In genomic region chr12:121578230-121579189, GRCh38 we compare ENCODE assay signal across 8 cellular contexts. TPM values are rescaled to one million over a fixed set of nuclear protein-coding genes. Genes with fewer than 3 reads are reported as not detected.
DNase-seq lines count a peak whose midpoint lies in the region; ATAC-seq lines count a peak whose summit lies in the region.

No MANE protein-coding gene starts in this region.

- no peaks in the 10 kb centered on the region for H3K9me3 Mint-ChIP-seq in activated T-cell treated with anti-CD3 and anti-CD28 coated beads, Interleukin-2, amount 50 U/mL, for 24 hours
- H3K9me3 Mint-ChIP-seq in activated naive CD8-positive, alpha-beta T cell (ENCODE audit: low read depth), result no peaks in the 10 kb centered on the region

- H3K36me3 Mint-ChIP-seq in activated T-cell treated with anti-CD3 and anti-CD28 coated beads, Interleukin-2, amount 50 U/mL, for 24 hours (ENCODE audit: low read depth), result peaks cover 20% of the 10 kb centered on the region
- no peaks in the 10 kb centered on the region for H3K36me3 Mint-ChIP-seq in activated naive CD8-positive, alpha-beta T cell

- H3K4me1 Mint-ChIP-seq in activated T-cell treated with anti-CD3 and anti-CD28 coated beads, Interleukin-2, amount 50 U/mL, for 24 hours (ENCODE audit: low read depth), result peaks cover 35% of the 10 kb centered on the region
- H3K4me1 Mint-ChIP-seq in activated naive CD8-positive, alpha-beta T cell (ENCODE audit: low read depth), result peaks cover 38% of the 10 kb centered on the region

- ATAC-seq in left cardiac atrium (peak; percentile 8 to 12), HG02938 (IDR thresholded peaks at IDR 0.05; ENCODE audit: unreplicated experiment) (no peak)

- peak overlapping the region; percentile 91 for H3K4me3 Mint-ChIP-seq in activated T-cell treated with anti-CD3 and anti-CD28 coated beads, Interleukin-2, amount 50 U/mL, for 24 hours
- H3K4me3 Mint-ChIP-seq in activated naive CD8-positive, alpha-beta T cell, result peak overlapping the region; percentile 97

- peak overlapping the region; percentile 83 for H3K27ac Mint-ChIP-seq in activated T-cell treated with anti-CD3 and anti-CD28 coated beads, Interleukin-2, amount 50 U/mL, for 24 hours
- H3K27ac Mint-ChIP-seq in activated naive CD8-positive, alpha-beta T cell, result no peak overlapping the region

- intact Hi-C loops in left cardiac atrium (cut with DNase I), result loop anchor here in 1 of 2 donors (10.0 kb wide), 1 partner anchor 46 kb away; the partner anchor contains the start of gene ORAI1

- no peaks in the 10 kb centered on the region for H3K27me3 Mint-ChIP-seq in activated T-cell treated with anti-CD3 and anti-CD28 coated beads, Interleukin-2, amount 50 U/mL, for 24 hours
- no peaks in the 10 kb centered on the region for H3K27me3 Mint-ChIP-seq in activated naive CD8-positive, alpha-beta T cell

- DNase-seq in activated T-cell treated with anti-CD3 and anti-CD28 coated beads, Interleukin-2, amount 50 U/mL, for 24 hours, result no peak
- no peak for DNase-seq in activated T-cell treated with anti-CD3 and anti-CD28 coated beads, Interleukin-2, amount 50 U/mL, for 1 hour
- peak; percentile 43 for DNase-seq in left cardiac atrium
- peak; percentile 76 for DNase-seq in retina
- no peak for DNase-seq in cortex of kidney (lab: John Stamatoyannopoulos, UW)
- DNase-seq in medulla oblongata (ENCODE audit: extremely low spot score), result no peak

RNA-seq across cellular contexts. Expression of gene KDM2B, which starts 2.3 kb away (rescaled TPM):
- 10 to 100 TPM; 11.2 to 14.7 TPM for total RNA-seq in left cardiac atrium

RNA-seq across cellular contexts. Expression of gene ORAI1, which starts 47.8 kb away (rescaled TPM):
- total RNA-seq in left cardiac atrium, result 10 to 100 TPM; 11.7 to 12.9 TPM

Comparison
In these comparisons a context has a peak if more than half of its experiments do, and no peak if none do; other contexts are left out.
1. DNase-seq: peak in left cardiac atrium (single experiment) and retina (single experiment); none in activated T-cell treated with anti-CD3 and anti-CD28 coated beads, Interleukin-2, amount 50 U/mL, for 24 hours (single experiment), activated T-cell treated with anti-CD3 and anti-CD28 coated beads, Interleukin-2, amount 50 U/mL, for 1 hour (single experiment), cortex of kidney (single experiment) and medulla oblongata (single experiment).